In the genomic region with DNA sequence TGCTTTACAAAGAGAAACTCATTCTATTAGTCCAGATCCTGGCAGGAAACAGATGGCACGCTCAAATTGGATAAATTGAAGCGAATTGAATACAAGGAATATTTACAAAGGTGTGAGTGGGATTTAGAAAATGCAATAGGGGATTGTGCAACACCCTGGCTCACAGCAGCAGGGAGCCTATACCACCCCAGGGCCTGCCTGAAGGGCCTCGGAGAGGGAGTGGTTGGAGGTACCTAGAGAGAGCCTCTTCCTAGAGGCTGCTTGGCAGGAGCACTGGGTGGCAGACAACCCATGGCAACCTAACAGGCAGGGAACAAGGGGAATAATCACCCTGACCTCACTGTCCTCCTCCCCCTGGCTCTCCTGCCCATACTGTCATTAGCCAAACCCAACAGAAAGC, we compare ENCODE assay signal across 17 cellular contexts. TPM values are rescaled to one million over a fixed set of nuclear protein-coding genes. Genes with fewer than 3 reads are reported as not detected.
DNase-seq lines count a peak whose midpoint lies in the region; TF ChIP-seq lines count a peak whose summit lies in the region.
"Had no signal": no experiment of that assay in that cellular context is flagged by ENCODE, and none has a peak within 500 bp of the region (broad histone marks: within the 10 kb centered on the region; RNA-seq: fewer than 3 reads in every experiment).

No MANE protein-coding gene starts in this region.

- DNase-seq in DMS 273 (lab: John Stamatoyannopoulos, UW; ENCODE audit: unreplicated experiment) = peak; percentile 30
- no peak for DNase-seq in DMS 273 treated with DMSO at 0.1 percent for 48 hours (lab: John Stamatoyannopoulos, UW)
- DNase-seq in NCI-H1694 treated with DMSO at 0.1 percent for 48 hours (lab: John Stamatoyannopoulos, UW) = peak; percentile 27
- peak; percentile 31 for DNase-seq in NCI-H82 treated with DMSO at 0.1 percent for 48 hours (lab: John Stamatoyannopoulos, UW; ENCODE audit: unreplicated experiment)
- no peak for DNase-seq in T-helper 9 cell
- DNase-seq in activated T-helper 2 cell treated with anti-CD3 and anti-CD28 coated beads, Interferon-gamma antibody, Interleukin-2, Interleukin-4, amounts not matched to agents 10 μg/mL and 5 μg/mL and 100 μg/mL, durations not matched to agents 14 hours and 24 hours and 36 hours (ENCODE audit: low spot score) = no peak
- no peak for DNase-seq in OCI-M2 (lab: John Stamatoyannopoulos, UW; ENCODE audit: unreplicated experiment)
- DNase-seq: activated CD4-positive, alpha-beta T cell treated with anti-CD3 and anti-CD28 coated beads, Interleukin-2, amount 50 U/mL, for 1 hour; activated T-cell treated with anti-CD3 and anti-CD28 coated beads, Interleukin-2, amount 50 U/mL, for 48 hours; caudate nucleus; CD4-positive, alpha-beta T cell; GF-D8; stimulated activated CD4-positive, alpha-beta T cell treated with anti-CD3 and anti-CD28 coated beads, Interleukin-4, amount 100 ng/mL, for 4 hours; thyroid gland had no signal

- no peaks in the 10 kb centered on the region for H3K36me3 Mint-ChIP-seq in activated T-helper 2 cell treated with anti-CD3 and anti-CD28 coated beads, Interferon-gamma antibody, Interleukin-2, Interleukin-4, amounts not matched to agents 10 μg/mL and 5 μg/mL and 100 μg/mL, durations not matched to agents 14 hours and 24 hours and 36 hours (ENCODE audit: low read depth)

- no peak for TF ChIP-seq CTCF in neural cell (IDR thresholded peaks at IDR 0.05; ENCODE audit: poor library complexity, severe bottlenecking)

- H3K4me3 Mint-ChIP-seq in activated T-helper 2 cell treated with anti-CD3 and anti-CD28 coated beads, Interferon-gamma antibody, Interleukin-2, Interleukin-4, amounts not matched to agents 10 μg/mL and 5 μg/mL and 100 μg/mL, durations not matched to agents 14 hours and 24 hours and 36 hours (ENCODE audit: low read depth) = no peak overlapping the region
- H3K4me3 Mint-ChIP-seq: CD4-positive, alpha-beta T cell; IgD-negative memory B cell had no signal

- no peak overlapping the region for H3K4me2 ChIP-seq in neural cell (ENCODE audit: low read length)

- peaks cover 9% of the 10 kb centered on the region for H3K27me3 Mint-ChIP-seq in activated T-helper 2 cell treated with anti-CD3 and anti-CD28 coated beads, Interferon-gamma antibody, Interleukin-2, Interleukin-4, amounts not matched to agents 10 μg/mL and 5 μg/mL and 100 μg/mL, durations not matched to agents 14 hours and 24 hours and 36 hours (ENCODE audit: low read depth)

- no peaks in the 10 kb centered on the region for H3K9me3 Mint-ChIP-seq in activated T-helper 2 cell treated with anti-CD3 and anti-CD28 coated beads, Interferon-gamma antibody, Interleukin-2, Interleukin-4, amounts not matched to agents 10 μg/mL and 5 μg/mL and 100 μg/mL, durations not matched to agents 14 hours and 24 hours and 36 hours

- H3K36me3 ChIP-seq in neural cell (ENCODE audit: insufficient read depth, low read length) = no peaks in the 10 kb centered on the region
- H3K36me3 ChIP-seq: thyroid gland had no signal

- H4K20me1 ChIP-seq in neural cell (ENCODE audit: insufficient read depth) = no peaks in the 10 kb centered on the region

- H3K27ac Mint-ChIP-seq in activated T-helper 2 cell treated with anti-CD3 and anti-CD28 coated beads, Interferon-gamma antibody, Interleukin-2, Interleukin-4, amounts not matched to agents 10 μg/mL and 5 μg/mL and 100 μg/mL, durations not matched to agents 14 hours and 24 hours and 36 hours = no peak overlapping the region
- H3K27ac Mint-ChIP-seq: CD4-positive, alpha-beta T cell; IgD-negative memory B cell had no signal

- H3K9me2 ChIP-seq in neural cell (ENCODE audit: insufficient read depth, low read length) = no peaks in the 10 kb centered on the region

- intact Hi-C loops in activated T-helper 2 cell treated with anti-CD3 and anti-CD28 coated beads, Interferon-gamma antibody, Interleukin-2, Interleukin-4, amounts not matched to agents 10 μg/mL and 5 μg/mL and 100 μg/mL, durations not matched to agents 14 hours and 24 hours and 36 hours (cut with micrococcal nuclease) = no loop called here

- H2AFZ ChIP-seq in neural cell (ENCODE audit: low read depth, low read length) = no peak overlapping the region

- H3K4me1 Mint-ChIP-seq in activated T-helper 2 cell treated with anti-CD3 and anti-CD28 coated beads, Interferon-gamma antibody, Interleukin-2, Interleukin-4, amounts not matched to agents 10 μg/mL and 5 μg/mL and 100 μg/mL, durations not matched to agents 14 hours and 24 hours and 36 hours (ENCODE audit: low read depth) = no peaks in the 10 kb centered on the region
- H3K4me1 Mint-ChIP-seq: IgD-negative memory B cell had no signal

- no peaks in the 10 kb centered on the region for H3K79me2 ChIP-seq in neural cell (replicated peaks; ENCODE audit: insufficient read depth, low read length)

- TF ChIP-seq RAD21 in neural cell (conservative IDR thresholded peaks at IDR 0.05) = no peak

- peak overlapping the region; percentile 6 for H3K9ac ChIP-seq in neural cell (ENCODE audit: low read length)

- no peak for TF ChIP-seq EP300 in neural cell (conservative IDR thresholded peaks at IDR 0.05; ENCODE audit: poor library complexity, severe bottlenecking)

- no peak overlapping the region for H3K4me3 ChIP-seq in neural cell (ENCODE audit: low read length)
- H3K4me3 ChIP-seq: thyroid gland had no signal

- H3K27me3 ChIP-seq in neural cell (ENCODE audit: insufficient read depth, low read depth, low read length) = no peaks in the 10 kb centered on the region
- H3K27me3 ChIP-seq: thyroid gland had no signal

- peak overlapping the region; percentile 61 for H3K27ac ChIP-seq in neural cell (ENCODE audit: low read length)
- H3K27ac ChIP-seq: 22Rv1, thyroid gland had no signal

- H3K9me3 ChIP-seq in neural cell (ENCODE audit: low read length) = peaks cover 4% of the 10 kb centered on the region
- H3K9me3 ChIP-seq: thyroid gland had no signal

- no peaks in the 10 kb centered on the region for H3F3A ChIP-seq in neural cell (ENCODE audit: insufficient read depth, low read length, poor library complexity, severe bottlenecking)

TF ChIP-seq in neural cell, 6 proteins besides CTCF, POLR2A, EP300 and RAD21:
- TF ChIP-seq, protein P1, sequence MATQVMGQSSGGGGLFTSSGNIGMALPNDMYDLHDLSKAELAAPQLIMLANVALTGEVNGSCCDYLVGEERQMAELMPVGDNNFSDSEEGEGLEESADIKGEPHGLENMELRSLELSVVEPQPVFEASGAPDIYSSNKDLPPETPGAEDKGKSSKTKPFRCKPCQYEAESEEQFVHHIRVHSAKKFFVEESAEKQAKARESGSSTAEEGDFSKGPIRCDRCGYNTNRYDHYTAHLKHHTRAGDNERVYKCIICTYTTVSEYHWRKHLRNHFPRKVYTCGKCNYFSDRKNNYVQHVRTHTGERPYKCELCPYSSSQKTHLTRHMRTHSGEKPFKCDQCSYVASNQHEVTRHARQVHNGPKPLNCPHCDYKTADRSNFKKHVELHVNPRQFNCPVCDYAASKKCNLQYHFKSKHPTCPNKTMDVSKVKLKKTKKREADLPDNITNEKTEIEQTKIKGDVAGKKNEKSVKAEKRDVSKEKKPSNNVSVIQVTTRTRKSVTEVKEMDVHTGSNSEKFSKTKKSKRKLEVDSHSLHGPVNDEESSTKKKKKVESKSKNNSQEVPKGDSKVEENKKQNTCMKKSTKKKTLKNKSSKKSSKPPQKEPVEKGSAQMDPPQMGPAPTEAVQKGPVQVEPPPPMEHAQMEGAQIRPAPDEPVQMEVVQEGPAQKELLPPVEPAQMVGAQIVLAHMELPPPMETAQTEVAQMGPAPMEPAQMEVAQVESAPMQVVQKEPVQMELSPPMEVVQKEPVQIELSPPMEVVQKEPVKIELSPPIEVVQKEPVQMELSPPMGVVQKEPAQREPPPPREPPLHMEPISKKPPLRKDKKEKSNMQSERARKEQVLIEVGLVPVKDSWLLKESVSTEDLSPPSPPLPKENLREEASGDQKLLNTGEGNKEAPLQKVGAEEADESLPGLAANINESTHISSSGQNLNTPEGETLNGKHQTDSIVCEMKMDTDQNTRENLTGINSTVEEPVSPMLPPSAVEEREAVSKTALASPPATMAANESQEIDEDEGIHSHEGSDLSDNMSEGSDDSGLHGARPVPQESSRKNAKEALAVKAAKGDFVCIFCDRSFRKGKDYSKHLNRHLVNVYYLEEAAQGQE (IDR thresholded peaks at IDR 0.05; ENCODE audit: borderline replicate concordance) = no peak
- TF ChIP-seq POLR2AphosphoS5 (IDR thresholded peaks at IDR 0.05) (no peak), TAF1 (IDR thresholded peaks at IDR 0.05; ENCODE audit: low read depth) (no peak), SMC3 (conservative IDR thresholded peaks at IDR 0.05; ENCODE audit: poor library complexity) (no peak), EZH2 (IDR thresholded peaks at IDR 0.05; ENCODE audit: borderline replicate concordance, insufficient read depth, low read length, poor library complexity, severe bottlenecking) (no peak), MXI1 (conservative IDR thresholded peaks at IDR 0.05; ENCODE audit: poor library complexity, severe bottlenecking) (no peak)
TF ChIP-seq in neural cell: peak in this region for 0.

RNA-seq across cellular contexts. Expression of a gene that starts 27.7 kb away (rescaled TPM):
- polyA plus RNA-seq in neural cell = 182 and 202 TPM in 2 replicates
- polyA minus RNA-seq in neural cell = 80.8 and 130 TPM in 2 replicates
- total RNA-seq in activated T-helper 2 cell treated with anti-CD3 and anti-CD28 coated beads, Interferon-gamma antibody, Interleukin-2, Interleukin-4, amounts not matched to agents 10 μg/mL and 5 μg/mL and 100 μg/mL, durations not matched to agents 14 hours and 24 hours and 36 hours = 53.1 and 55.6 TPM in 2 replicates

Comparison
In these comparisons a context has a peak if more than half of its experiments do, and no peak if none do; other contexts are left out.
1. DNase-seq: peak in DMS 273 (single experiment), NCI-H1694 treated with DMSO at 0.1 percent for 48 hours (single experiment) and NCI-H82 treated with DMSO at 0.1 percent for 48 hours (single experiment); none in DMS 273 treated with DMSO at 0.1 percent for 48 hours (single experiment), T-helper 9 cell (single experiment), activated T-helper 2 cell treated with anti-CD3 and anti-CD28 coated beads, Interferon-gamma antibody, Interleukin-2, Interleukin-4, amounts not matched to agents 10 μg/mL and 5 μg/mL and 100 μg/mL, durations not matched to agents 14 hours and 24 hours and 36 hours (single experiment) and OCI-M2 (single experiment).